Comparison of ENCODE assay signal across 1 cellular context in genomic region chr20:4014031-4014474, GRCh38.
TF ChIP-seq lines count a peak whose summit lies in the region.

No MANE protein-coding gene starts in this region.

TF ChIP-seq in H1, 55 proteins besides CTCF, POLR2A, EP300 and RAD21 (continued from another document):
- TF ChIP-seq BACH1 (IDR thresholded peaks at IDR 0.05; ENCODE audit: low read length) (no peak), CHD2 (IDR thresholded peaks at IDR 0.05; ENCODE audit: low read length) (no peak), CTBP2 (IDR thresholded peaks at IDR 0.05; ENCODE audit: borderline replicate concordance, insufficient read depth, insufficient read length, low read length) (no peak), KDM1A (IDR thresholded peaks at IDR 0.05; ENCODE audit: borderline replicate concordance, low read length) (no peak), RFX5 (IDR thresholded peaks at IDR 0.05; ENCODE audit: borderline replicate concordance, low read depth, low read length) (no peak), CBX8 (IDR thresholded peaks at IDR 0.05; ENCODE audit: borderline replicate concordance, low read depth, low read length) (no peak), JUND (IDR thresholded peaks at IDR 0.05; ENCODE audit: low read length) (no peak)
TF ChIP-seq in H1: peak in this region for 0.
